1 cellular context compared by ENCODE assay signal in the genomic region with DNA sequence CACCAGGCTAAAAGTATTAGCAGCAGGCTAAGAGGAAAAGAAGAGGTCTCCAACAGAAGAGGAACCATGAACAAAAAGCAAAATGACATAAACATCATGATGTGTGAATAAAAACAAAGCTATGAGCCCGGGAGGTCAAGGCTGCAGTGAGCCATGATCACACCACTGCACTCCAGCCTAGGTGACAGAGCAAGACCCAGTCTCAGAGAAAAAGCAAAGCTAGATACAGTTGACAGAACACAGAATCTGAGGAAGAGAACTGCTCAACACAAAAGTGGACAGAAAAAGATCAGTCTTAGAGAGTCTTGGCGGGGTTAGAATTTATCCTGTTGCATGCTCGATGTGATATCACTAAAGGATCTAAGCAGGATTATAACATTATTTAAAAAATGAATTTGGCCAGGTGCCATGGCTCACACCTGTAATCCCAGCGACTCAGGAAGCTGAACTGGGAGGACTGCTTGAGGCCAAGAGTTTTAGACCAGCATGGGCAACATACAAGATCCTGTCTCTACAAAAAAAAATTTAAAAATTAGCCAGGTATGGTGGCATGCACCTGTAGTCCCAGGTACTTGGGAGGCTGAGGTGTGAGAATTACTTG.
TF ChIP-seq lines count a peak whose summit lies in the region.

No MANE protein-coding gene starts in this region.

TF ChIP-seq in HepG2, 621 proteins besides CTCF, POLR2A, EP300 and RAD21 (continued from another document):
- TF ChIP-seq, protein P1, sequence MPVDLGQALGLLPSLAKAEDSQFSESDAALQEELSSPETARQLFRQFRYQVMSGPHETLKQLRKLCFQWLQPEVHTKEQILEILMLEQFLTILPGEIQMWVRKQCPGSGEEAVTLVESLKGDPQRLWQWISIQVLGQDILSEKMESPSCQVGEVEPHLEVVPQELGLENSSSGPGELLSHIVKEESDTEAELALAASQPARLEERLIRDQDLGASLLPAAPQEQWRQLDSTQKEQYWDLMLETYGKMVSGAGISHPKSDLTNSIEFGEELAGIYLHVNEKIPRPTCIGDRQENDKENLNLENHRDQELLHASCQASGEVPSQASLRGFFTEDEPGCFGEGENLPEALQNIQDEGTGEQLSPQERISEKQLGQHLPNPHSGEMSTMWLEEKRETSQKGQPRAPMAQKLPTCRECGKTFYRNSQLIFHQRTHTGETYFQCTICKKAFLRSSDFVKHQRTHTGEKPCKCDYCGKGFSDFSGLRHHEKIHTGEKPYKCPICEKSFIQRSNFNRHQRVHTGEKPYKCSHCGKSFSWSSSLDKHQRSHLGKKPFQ (CRISPR knock-in tag; IDR thresholded peaks at IDR 0.05; ENCODE audit: insufficient replicate concordance), result peak; percentile 96
- TF ChIP-seq ATAD3A (CRISPR knock-in tag; IDR thresholded peaks at IDR 0.05) (no peak), SAP130 (CRISPR knock-in tag; IDR thresholded peaks at IDR 0.05; ENCODE audit: low read depth) (peak; percentile 47; the same call in 1 of the 2 replicates), ZNF335 (CRISPR knock-in tag; IDR thresholded peaks at IDR 0.05) (0 out of 2 replicates have a peak, but pooled peaks have one; percentile 30), AHR (CRISPR knock-in tag; IDR thresholded peaks at IDR 0.05) (no peak), FOSL2 (CRISPR knock-in tag; IDR thresholded peaks at IDR 0.05) (0 out of 2 replicates have a peak, but pooled peaks have one; percentile 16), EED (CRISPR knock-in tag; IDR thresholded peaks at IDR 0.05) (no peak), YY1 (IDR thresholded peaks at IDR 0.05; ENCODE audit: insufficient read depth, insufficient replicate concordance, low read depth, low read length) (no peak)
